28 cellular contexts compared by ENCODE assay signal in the genomic region with DNA sequence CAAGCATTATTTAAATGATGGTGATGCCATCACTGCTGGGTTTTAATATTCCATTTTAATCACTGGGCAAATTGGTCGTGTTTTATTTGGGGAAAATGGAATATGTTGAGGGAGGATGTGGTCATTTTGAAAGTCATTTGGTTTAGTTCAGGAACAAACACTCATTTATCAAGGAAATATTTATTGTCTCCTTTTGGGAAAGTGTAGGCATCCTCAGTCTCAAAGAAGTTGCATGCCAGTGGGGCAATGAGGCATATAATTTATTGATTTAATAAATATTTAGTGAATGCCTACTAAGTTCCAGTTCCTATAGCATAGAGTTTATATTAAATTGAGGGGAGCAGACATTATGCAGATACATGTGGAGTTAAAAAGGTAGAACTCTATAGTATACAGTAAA.
"Had no signal": no experiment of that assay in that cellular context is flagged by ENCODE, and none has a peak within 500 bp of the region (broad histone marks: within the 10 kb centered on the region; RNA-seq: fewer than 3 reads in every experiment).

No MANE protein-coding gene starts in this region.

- H3K27me3 ChIP-seq: colonic mucosa, dorsolateral prefrontal cortex, esophagus muscularis mucosa, esophagus squamous epithelium, gastrocnemius medialis, gastroesophageal sphincter, heart left ventricle, heart right ventricle, hepatocyte had no signal

- H3K27me3 Mint-ChIP-seq: dendritic cell treated with granulocyte-macrophage colony-stimulating factor and Interleukin-4, amounts not matched to agents 40 ng/mL and 50 ng/mL, for 4 days; effector memory CD8-positive, alpha-beta T cell had no signal

- H3K36me3 ChIP-seq: colonic mucosa, esophagus muscularis mucosa, esophagus squamous epithelium, gastrocnemius medialis, gastroesophageal sphincter, heart left ventricle, heart right ventricle had no signal

- H3K9me3 Mint-ChIP-seq: dendritic cell treated with granulocyte-macrophage colony-stimulating factor and Interleukin-4, amounts not matched to agents 40 ng/mL and 50 ng/mL, for 4 days; endodermal cell had no signal

- H3K79me2 ChIP-seq: hepatocyte had no signal

- H3K27ac ChIP-seq: colonic mucosa, coronary artery, epithelial cell of prostate, esophagus muscularis mucosa, esophagus squamous epithelium, foreskin keratinocyte, gastrocnemius medialis, gastroesophageal sphincter, heart left ventricle, heart right ventricle, hepatocyte had no signal

- H2AFZ ChIP-seq: hepatocyte had no signal

- H3K4me2 ChIP-seq: hepatocyte had no signal

- DNase-seq: colonic mucosa; cortex of kidney; dermis blood vessel endothelial cell; dorsolateral prefrontal cortex; effector CD4-positive, alpha-beta T cell; effector CD8-positive, alpha-beta T cell; effector memory CD8-positive, alpha-beta T cell; endodermal cell; erythroblast; esophagus squamous epithelium; foreskin fibroblast; foreskin keratinocyte; gastrocnemius medialis; glutamatergic neuron; head of caudate nucleus; heart left ventricle; heart right ventricle had no signal

- ATAC-seq: effector memory CD8-positive, alpha-beta T cell; esophagus mucosa; foreskin keratinocyte; gastrocnemius medialis; gastroesophageal sphincter; heart left ventricle; heart right ventricle had no signal

- H3K27ac Mint-ChIP-seq: dendritic cell treated with granulocyte-macrophage colony-stimulating factor and Interleukin-4, amounts not matched to agents 40 ng/mL and 50 ng/mL, for 4 days; effector memory CD8-positive, alpha-beta T cell; endodermal cell had no signal

- H3K4me3 ChIP-seq: colonic mucosa, coronary artery, dorsolateral prefrontal cortex, esophagus muscularis mucosa, esophagus squamous epithelium, gastrocnemius medialis, gastroesophageal sphincter, heart left ventricle, heart right ventricle, hepatocyte had no signal

- H3K4me3 Mint-ChIP-seq: dendritic cell treated with granulocyte-macrophage colony-stimulating factor and Interleukin-4, amounts not matched to agents 40 ng/mL and 50 ng/mL, for 4 days; effector memory CD8-positive, alpha-beta T cell; endodermal cell had no signal

- H3K4me1 ChIP-seq: colonic mucosa, esophagus muscularis mucosa, esophagus squamous epithelium, foreskin keratinocyte, gastrocnemius medialis, gastroesophageal sphincter, heart left ventricle, heart right ventricle had no signal

- FAIRE-seq: colon, endometrium, endothelial cell of umbilical vein, frontal cortex had no signal

- H3K9me3 ChIP-seq: colonic mucosa, esophagus muscularis mucosa, esophagus squamous epithelium, gastrocnemius medialis, gastroesophageal sphincter, heart left ventricle, heart right ventricle had no signal
